Comparison of ENCODE assay signal across 16 cellular contexts in the genomic region with DNA sequence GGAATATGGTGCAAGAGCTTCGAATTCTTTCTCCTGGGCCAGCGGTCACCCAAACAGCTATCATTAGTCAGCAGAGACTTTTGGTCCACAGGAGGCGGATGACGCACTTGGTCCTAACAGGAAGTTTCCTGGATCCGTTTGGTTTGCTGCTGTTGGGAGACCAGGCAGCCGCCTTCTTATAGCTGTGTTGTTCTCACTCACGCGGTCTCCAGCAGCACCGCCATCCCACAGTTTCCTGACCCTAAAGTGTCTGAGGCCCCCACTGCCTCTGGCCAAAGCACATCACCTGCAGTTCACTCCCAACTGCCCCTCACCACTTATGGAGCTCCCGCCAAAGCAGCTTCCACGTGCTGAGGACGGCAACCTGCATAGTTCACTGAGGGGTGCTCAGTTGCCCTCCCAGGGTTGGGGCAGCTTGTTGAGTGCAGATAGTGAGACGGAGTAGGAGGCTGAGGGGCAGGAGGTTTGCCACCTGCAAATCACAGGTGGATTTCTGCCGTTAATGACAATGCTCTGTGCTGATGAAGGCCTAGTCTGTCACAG.
"Had no signal": no experiment of that assay in that cellular context is flagged by ENCODE, and none has a peak within 500 bp of the region (broad histone marks: within the 10 kb centered on the region; RNA-seq: fewer than 3 reads in every experiment).

No MANE protein-coding gene starts in this region.

- H3K27ac ChIP-seq: brain microvascular endothelial cell, right lobe of liver, tibial nerve had no signal

- H3K4me3 ChIP-seq: right lobe of liver, tibial nerve had no signal

- H3K4me1 Mint-ChIP-seq: activated naive CD8-positive, alpha-beta T cell treated with anti-CD3 and anti-CD28 coated beads for 36 hours; stimulated activated memory B cell treated with anti-CD40 and anti-IgM and Interleukin-4, amounts not matched to agents 10 μg/mL and 1 μg/mL and 100 μg/mL, for 72 hours; WTC11 had no signal

- H3K27me3 ChIP-seq: brain microvascular endothelial cell, right lobe of liver had no signal

- DNase-seq: activated CD4-positive, alpha-beta memory T cell treated with anti-CD3 and anti-CD28 coated beads, Interleukin-2, amount 10 ng/mL, durations not matched to agents 7 days and 5 days; activated CD4-positive, alpha-beta T cell treated with anti-CD3 and anti-CD28 coated beads for 4 hours; activated naive CD8-positive, alpha-beta T cell treated with anti-CD3 and anti-CD28 coated beads for 36 hours; activated T-cell treated with anti-CD3 and anti-CD28 coated beads, Interleukin-2, amount 50 U/mL, for 48 hours; amygdala; brain microvascular endothelial cell; cerebellar nuclear complex; effector memory CD4-positive, alpha-beta T cell; kidney; mesendoderm; stimulated activated CD4-positive, alpha-beta T cell treated with anti-CD3 and anti-CD28 coated beads, Interleukin-2, amount 100 ng/mL, for 24 hours; T-helper 2 cell had no signal

- H3K9me3 Mint-ChIP-seq: activated CD4-positive, alpha-beta memory T cell treated with anti-CD3 and anti-CD28 coated beads, Interleukin-2, amount 10 ng/mL, durations not matched to agents 7 days and 5 days; activated naive CD8-positive, alpha-beta T cell treated with anti-CD3 and anti-CD28 coated beads for 36 hours; stimulated activated memory B cell treated with anti-CD40 and anti-IgM and Interleukin-4, amounts not matched to agents 10 μg/mL and 1 μg/mL and 100 μg/mL, for 72 hours; WTC11 had no signal

- H3K27ac Mint-ChIP-seq: activated CD4-positive, alpha-beta memory T cell treated with anti-CD3 and anti-CD28 coated beads, Interleukin-2, amount 10 ng/mL, durations not matched to agents 7 days and 5 days; activated naive CD8-positive, alpha-beta T cell treated with anti-CD3 and anti-CD28 coated beads for 36 hours; stimulated activated memory B cell treated with anti-CD40 and anti-IgM and Interleukin-4, amounts not matched to agents 10 μg/mL and 1 μg/mL and 100 μg/mL, for 72 hours; WTC11 had no signal

- ATAC-seq: right lobe of liver; stimulated activated memory B cell treated with anti-CD40 and anti-IgM and Interleukin-4, amounts not matched to agents 10 μg/mL and 1 μg/mL and 100 μg/mL, for 72 hours; WTC11 had no signal

- H3K4me3 Mint-ChIP-seq: activated CD4-positive, alpha-beta memory T cell treated with anti-CD3 and anti-CD28 coated beads, Interleukin-2, amount 10 ng/mL, durations not matched to agents 7 days and 5 days; activated naive CD8-positive, alpha-beta T cell treated with anti-CD3 and anti-CD28 coated beads for 36 hours; stimulated activated memory B cell treated with anti-CD40 and anti-IgM and Interleukin-4, amounts not matched to agents 10 μg/mL and 1 μg/mL and 100 μg/mL, for 72 hours; WTC11 had no signal

- H3K36me3 Mint-ChIP-seq: activated naive CD8-positive, alpha-beta T cell treated with anti-CD3 and anti-CD28 coated beads for 36 hours; stimulated activated memory B cell treated with anti-CD40 and anti-IgM and Interleukin-4, amounts not matched to agents 10 μg/mL and 1 μg/mL and 100 μg/mL, for 72 hours; WTC11 had no signal

- H3K9me3 ChIP-seq: right lobe of liver had no signal

- H3K36me3 ChIP-seq: brain microvascular endothelial cell, right lobe of liver, tibial nerve had no signal
